Comparison of ENCODE assay signal across 14 cellular contexts in the genomic region with DNA sequence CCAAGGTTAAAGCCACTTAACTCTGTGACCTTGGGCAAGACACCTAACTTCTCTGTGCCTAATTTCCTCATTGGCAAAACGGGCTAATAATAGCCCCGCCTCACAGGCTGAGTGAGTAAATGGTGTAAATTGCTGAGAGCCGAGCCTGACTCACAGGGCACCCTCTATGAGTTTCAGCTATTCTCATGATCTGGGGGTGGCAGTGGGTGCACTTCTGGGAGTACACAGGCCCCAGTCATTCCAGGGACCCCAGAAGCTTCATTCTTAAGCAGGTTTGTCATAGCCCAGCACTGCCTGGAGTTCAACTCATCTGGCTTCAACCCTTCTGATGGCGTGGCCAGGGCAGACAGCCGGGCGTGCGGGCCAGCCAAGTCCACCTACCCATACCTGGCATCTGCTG.
"Had no signal": no experiment of that assay in that cellular context is flagged by ENCODE, and none has a peak within 500 bp of the region (broad histone marks: within the 10 kb centered on the region; RNA-seq: fewer than 3 reads in every experiment).

No MANE protein-coding gene starts in this region.

- DNase-seq: activated CD4-positive, alpha-beta T cell treated with anti-CD3 and anti-CD28 coated beads, Interleukin-2, amount 50 U/mL, for 1 hour; activated CD8-positive, alpha-beta memory T cell treated with anti-CD3 and anti-CD28 coated beads for 24 hours; activated naive CD8-positive, alpha-beta T cell treated with anti-CD3 and anti-CD28 coated beads, Interleukin-2, amount 10 ng/mL, durations not matched to agents 7 days and 5 days; brain microvascular endothelial cell; dermis blood vessel endothelial cell; erythroblast; mucosa of descending colon; naive thymus-derived CD8-positive, alpha-beta T cell; stimulated activated CD4-positive, alpha-beta T cell treated with anti-CD3 and anti-CD28 coated beads, Interleukin-15, amount 100 ng/mL, for 24 hours; stimulated activated CD4-positive, alpha-beta T cell treated with anti-CD3 and anti-CD28 coated beads, Interleukin-4, amount 100 ng/mL, for 1 hour; stimulated activated naive CD4-positive, alpha-beta T cell; tibial artery had no signal

- ATAC-seq: gastroesophageal sphincter, left lobe of liver, mucosa of descending colon had no signal
